Comparison of ENCODE assay signal across 7 cellular contexts in the genomic region with DNA sequence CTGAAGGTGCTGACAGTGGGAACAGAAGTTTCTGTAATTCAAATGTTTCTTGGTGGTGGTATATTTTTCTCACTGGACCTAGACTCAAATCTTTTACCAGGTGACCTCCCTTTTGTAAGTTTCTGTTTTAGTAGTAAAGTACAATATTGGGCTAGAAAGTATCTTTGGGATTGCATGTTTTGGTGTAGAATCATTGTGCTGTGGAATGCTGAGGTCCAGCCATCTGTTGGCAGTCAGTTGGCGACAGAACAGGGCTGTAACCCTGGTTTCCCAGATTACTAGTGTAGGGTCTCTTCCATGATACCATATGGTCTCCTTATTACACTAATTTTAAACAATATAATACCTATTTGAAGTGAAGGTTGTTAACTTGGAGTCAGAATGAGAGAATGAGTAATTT. TPM values are rescaled to one million over a fixed set of nuclear protein-coding genes. Genes with fewer than 3 reads are reported as not detected.
"Had no signal": no experiment of that assay in that cellular context is flagged by ENCODE, and none has a peak within 500 bp of the region (broad histone marks: within the 10 kb centered on the region; RNA-seq: fewer than 3 reads in every experiment).

No MANE protein-coding gene starts in this region.

RNA-seq across cellular contexts. Expression of a gene that starts 34.9 kb away (rescaled TPM):
- total RNA-seq: esophagus muscularis mucosa, lung microvascular endothelial cell, osteoblast, pulmonary artery endothelial cell, sciatic nerve had no signal
- polyA plus RNA-seq: liver, neural cell had no signal
